ENCODE assay signal across 18 cellular contexts in genomic region chr17:42513686-42514085, GRCh38. TPM values are rescaled to one million over a fixed set of nuclear protein-coding genes. Genes with fewer than 3 reads are reported as not detected.
DNase-seq lines count a peak whose midpoint lies in the region; ATAC-seq, FAIRE-seq and TF ChIP-seq lines count a peak whose summit lies in the region.
"Had no signal": no experiment of that assay in that cellular context is flagged by ENCODE, and none has a peak within 500 bp of the region (broad histone marks: within the 10 kb centered on the region; RNA-seq: fewer than 3 reads in every experiment).

No MANE protein-coding gene starts in this region.

- DNase-seq in heart right ventricle (no peak), left ventricle myocardium superior (no peak), left lung (no peak), gastrocnemius medialis (no peak), vagina (ENCODE audit: extremely low spot score in 2 of 2) (no peak), GM12892 (ENCODE audit: insufficient read length) (no peak)
- DNase-seq: activated CD4-positive, alpha-beta T cell treated with anti-CD3 and anti-CD28 coated beads, Interleukin-2, amount 50 U/mL, for 48 hours; activated naive CD4-positive, alpha-beta T cell treated with Interleukin-2 at 50 U/mL for 16 hours; NCI-H1105; NCI-H748 treated with DMSO at 0.1 percent for 48 hours; OCI-M1; SJCRH30; T-helper 2 cell; WERI-Rb-1 had no signal

- no peak for TF ChIP-seq CTCF in heart right ventricle (IDR thresholded peaks at IDR 0.05)
- no peak for TF ChIP-seq CTCF in left lung (IDR thresholded peaks at IDR 0.05)
- TF ChIP-seq CTCF in gastrocnemius medialis (IDR thresholded peaks at IDR 0.05 in 4 of 5, conservative IDR thresholded peaks at IDR 0.05 in 1 of 5), result no peak
- TF ChIP-seq CTCF in vagina (IDR thresholded peaks at IDR 0.05), result no peak

- intact Hi-C loops in heart right ventricle (cut with DNase I), result loop anchor here in 5 of 10 donors (2.0 to 10.0 kb wide), 5 partner anchors 55 to 389 kb away; partner anchors contain the start of genes CAVIN1 (in 2 of the 5), ATP6V0A1 (in 1 of the 5), HSPB9 (in 1 of the 5) and KAT2A (in 1 of the 5)
- intact Hi-C loops in left ventricle myocardium superior (cut with micrococcal nuclease), result loop anchor here (10.0 kb wide), 2 partner anchors 89 to 189 kb away; partner anchors contain the start of gene CAVIN1
- intact Hi-C loops in left lung (cut with DNase I), result no loop called here
- intact Hi-C loops in gastrocnemius medialis (cut with DNase I; ENCODE audit: low total_unique reads), result no loop called here
- intact Hi-C loops in vagina (cut with DNase I), result loop anchor here (5.0 kb wide), 1 partner anchor 191 kb away; no protein-coding TSS in a partner anchor

- H3K4me3 ChIP-seq in heart right ventricle, result no peak overlapping the region
- no peak overlapping the region for H3K4me3 ChIP-seq in left lung
- H3K4me3 ChIP-seq in gastrocnemius medialis, result no peak overlapping the region
- no peak overlapping the region for H3K4me3 ChIP-seq in vagina
- H3K4me3 ChIP-seq: SJCRH30 had no signal

- H3K27me3 ChIP-seq in heart right ventricle (no peaks in the 10 kb centered on the region), left lung (no peaks in the 10 kb centered on the region), gastrocnemius medialis (no peaks in the 10 kb centered on the region), vagina (no peaks in the 10 kb centered on the region)
- H3K27me3 ChIP-seq: SJCRH30 had no signal

- H3K4me1 ChIP-seq in heart right ventricle (peaks cover 26 to 69% (median 40%) of the 10 kb centered on the region in 9 donors), left lung (peaks cover 19% of the 10 kb centered on the region in 2 donors), gastrocnemius medialis (peaks cover 19 to 27% of the 10 kb centered on the region in 2 donors), vagina (peaks cover 58% of the 10 kb centered on the region)

- H3K9me3 ChIP-seq in heart right ventricle (no peaks in the 10 kb centered on the region), left lung (no peaks in the 10 kb centered on the region), gastrocnemius medialis (no peaks in the 10 kb centered on the region), vagina (no peaks in the 10 kb centered on the region)
- H3K9me3 ChIP-seq: SJCRH30 had no signal

- peaks cover 0 to 78% (median 36%) of the 10 kb centered on the region in 9 donors for H3K36me3 ChIP-seq in heart right ventricle
- H3K36me3 ChIP-seq in left lung, result peaks cover 0 to 84% of the 10 kb centered on the region in 2 donors
- H3K36me3 ChIP-seq in gastrocnemius medialis, result peaks cover 4 to 62% of the 10 kb centered on the region in 2 donors
- peaks cover 0 to 26% of the 10 kb centered on the region in 2 donors for H3K36me3 ChIP-seq in vagina

- no peak for FAIRE-seq in GM12892 (lab: Jason Lieb, UNC)
- FAIRE-seq: frontal cortex, GM12891 had no signal

- in situ Hi-C loops in gastrocnemius medialis (cut with MboI; ENCODE audit: low sequenced_read_pairs in 4 of 4), result no loop called here

- no peak for TF ChIP-seq POLR2A in gastrocnemius medialis (IDR thresholded peaks at IDR 0.05)
- no peak for TF ChIP-seq POLR2A in vagina (IDR thresholded peaks at IDR 0.05)
- TF ChIP-seq POLR2A in GM12892 (IDR thresholded peaks at IDR 0.05; ENCODE audit: low read depth, low read length), result no peak
- no peak for TF ChIP-seq POLR2A in GM18505 (IDR thresholded peaks at IDR 0.05; ENCODE audit: borderline replicate concordance, extremely low read depth, insufficient read depth, insufficient read length)

- ATAC-seq in heart right ventricle (no peak), left ventricle myocardium superior (no peak), left lung (no peak), gastrocnemius medialis (no peak), HG03108 (IDR thresholded peaks at IDR 0.05; ENCODE audit: unreplicated experiment) (no peak), GM18505 (IDR thresholded peaks at IDR 0.05; ENCODE audit: unreplicated experiment) (no peak)

- 95 to 99% methylated on average over 11 of the region's 11 CpGs for WGBS in heart right ventricle, 2 donors

- H3K27ac ChIP-seq in heart right ventricle (peak overlapping the region in 9 of 10 donors; percentile 4 to 86 (median 71)), left lung (peak overlapping the region; percentile 55 to 60), gastrocnemius medialis (peak overlapping the region; percentile 48 to 68 (median 52)), vagina (peak overlapping the region; percentile 80)
- H3K27ac ChIP-seq: SJCRH30, WERI-Rb-1 had no signal

RNA-seq across cellular contexts. Expression of gene NAGLU, which starts 22.4 kb away (rescaled TPM):
- total RNA-seq in heart right ventricle, result 10 to 100 TPM in 5 of 10 donors, 1 to 10 TPM in 5; 6.8 to 16.0 (median 9.8) TPM
- 10 to 100 TPM; 17.0 to 18.3 TPM for polyA plus RNA-seq in heart right ventricle
- 8.3 TPM for total RNA-seq in left ventricle myocardium superior
- 10 to 100 TPM; 41.5 to 56.2 TPM for total RNA-seq in left lung
- 10 to 100 TPM; 16.4 to 30.1 (median 24.1) TPM for total RNA-seq in gastrocnemius medialis
- total RNA-seq in vagina, result 24.6 TPM
- polyA plus RNA-seq in GM12892 (2012; ENCODE audit: missing spikeins), result 6.6 TPM

RNA-seq across cellular contexts. Expression of gene HSD17B1, which starts 39.0 kb away (rescaled TPM):
- 1 to 10 TPM in 2 of 10 donors, under 1 TPM in 8; 0.50 to 2.3 (median 0.78) TPM for total RNA-seq in heart right ventricle
- polyA plus RNA-seq in heart right ventricle, result 1 to 10 TPM; 2.2 to 2.6 TPM
- total RNA-seq in left ventricle myocardium superior, result 1.4 TPM
- total RNA-seq in left lung, result 1 to 10 TPM; 1.2 to 1.7 TPM
- under 1 TPM in 3 of 4 donors, not detected in 1; 0.33 to 0.66 (median 0.47) TPM for total RNA-seq in gastrocnemius medialis
- 2.0 TPM for total RNA-seq in vagina
- polyA plus RNA-seq in GM12892 (2012; ENCODE audit: missing spikeins), result 0.78 TPM

RNA-seq across cellular contexts. Expression of gene COASY, which starts 48.3 kb away (rescaled TPM):
- 10 to 100 TPM; 29.7 to 56.9 (median 32.9) TPM for total RNA-seq in heart right ventricle
- polyA plus RNA-seq in heart right ventricle, result 10 to 100 TPM; 46.8 to 50.8 TPM
- 45.2 TPM for total RNA-seq in left ventricle myocardium superior
- 100 to 1,000 TPM in 1 of 2 donors, 10 to 100 TPM in 1; 66.5 to 116 TPM for total RNA-seq in left lung
- total RNA-seq in gastrocnemius medialis, result 10 to 100 TPM; 22.4 to 39.9 (median 27.5) TPM
- 24.8 TPM for total RNA-seq in vagina
- 40.8 TPM for polyA plus RNA-seq in GM12892 (2012; ENCODE audit: missing spikeins)

RNA-seq across cellular contexts. Expression of gene MLX, which starts 53.2 kb away (rescaled TPM):
- total RNA-seq in heart right ventricle, result 10 to 100 TPM; 45.7 to 87.2 (median 56.4) TPM
- 10 to 100 TPM; 55.8 to 61.2 TPM for polyA plus RNA-seq in heart right ventricle
- total RNA-seq in left ventricle myocardium superior, result 72.3 TPM
- total RNA-seq in left lung, result 10 to 100 TPM; 56.3 to 73.7 TPM
- total RNA-seq in gastrocnemius medialis, result 10 to 100 TPM; 49.7 to 81.9 (median 53.8) TPM
- total RNA-seq in vagina, result 33.9 TPM
- polyA plus RNA-seq in GM12892 (2012; ENCODE audit: missing spikeins), result 35.1 TPM

RNA-seq across cellular contexts. Expression of gene ATP6V0A1, which starts 55.0 kb away (rescaled TPM):
- 10 to 100 TPM; 28.1 to 48.5 (median 32.6) TPM for total RNA-seq in heart right ventricle
- polyA plus RNA-seq in heart right ventricle, result 10 to 100 TPM; 35.2 to 35.6 TPM
- 33.2 TPM for total RNA-seq in left ventricle myocardium superior
- total RNA-seq in left lung, result 100 to 1,000 TPM in 1 of 2 donors, 10 to 100 TPM in 1; 95.9 to 103 TPM
- 100 to 1,000 TPM in 2 of 4 donors, 10 to 100 TPM in 2; 65.3 to 138 (median 95.3) TPM for total RNA-seq in gastrocnemius medialis
- 72.4 TPM for total RNA-seq in vagina
- 25.0 TPM for polyA plus RNA-seq in GM12892 (2012; ENCODE audit: missing spikeins)

Comparison
In these comparisons a context has a peak if more than half of its experiments do, and no peak if none do; other contexts are left out.
1. intact Hi-C loops: an anchor here in left ventricle myocardium superior (10.0 kb wide) and vagina (5.0 kb wide); none called in left lung and gastrocnemius medialis.